ENCODE assay signal across 34 cellular contexts in the genomic region with DNA sequence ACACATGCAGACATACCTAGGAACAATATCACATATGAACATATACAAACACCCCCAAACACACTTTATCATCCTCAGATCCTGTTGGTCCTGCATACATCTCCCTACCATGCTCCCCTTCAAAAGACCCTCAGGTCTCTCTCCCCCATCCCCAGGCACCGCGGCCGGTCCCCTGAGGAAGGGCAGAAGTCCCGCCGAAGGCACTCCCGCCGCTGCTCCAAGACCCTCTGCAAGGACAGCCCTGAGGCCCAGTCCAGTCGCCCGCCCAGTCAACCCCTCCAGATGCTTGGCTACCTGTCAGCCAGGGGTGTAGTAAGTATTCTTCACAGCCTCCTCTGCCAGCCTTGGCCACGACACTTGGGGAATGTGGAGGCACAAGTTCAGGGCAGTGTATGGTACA.
"Had no signal": no experiment of that assay in that cellular context is flagged by ENCODE, and none has a peak within 500 bp of the region (broad histone marks: within the 10 kb centered on the region; RNA-seq: fewer than 3 reads in every experiment).

No MANE protein-coding gene starts in this region.

- H3K36me3 ChIP-seq: MG63 had no signal

- DNase-seq: Kasumi-1, MG63, MM.1S, MV-4-11, NCI-H1048, NCI-H1092, NCI-H1092 treated with DMSO at 0.1 percent for 48 hours, NCI-H1105, NCI-H1105 treated with DMSO at 0.1 percent for 48 hours, NCI-H1417, NCI-H1417 treated with DMSO at 0.1 percent for 48 hours, NCI-H1436, NCI-H1436 treated with DMSO at 0.1 percent for 48 hours, NCI-H146, NCI-H1694, NCI-H1694 treated with DMSO at 0.1 percent for 48 hours, NCI-H187, NCI-H187 treated with DMSO at 0.1 percent for 48 hours, NCI-H1930, NCI-H2029, NCI-H2029 treated with DMSO at 0.1 percent for 48 hours, NCI-H2081, NCI-H2081 treated with DMSO at 0.1 percent for 48 hours, NCI-H2107, NCI-H2171, NCI-H2171 treated with DMSO at 0.1 percent for 48 hours, NCI-H2227 treated with DMSO at 0.1 percent for 48 hours, NCI-H226, NCI-H345, NCI-H446, NCI-H446 treated with DMSO at 0.1 percent for 48 hours, NCI-H510A, NCI-H510A treated with DMSO at 0.1 percent for 48 hours, NCI-H524 had no signal

- H3K27me3 ChIP-seq: MG63 had no signal

- H3K9me3 ChIP-seq: MG63 had no signal

- H3K4me3 ChIP-seq: MG63 had no signal
